ENCODE assay signal across 9 cellular contexts in genomic region chr11:66950113-66950535, GRCh38. TPM values are rescaled to one million over a fixed set of nuclear protein-coding genes. Genes with fewer than 3 reads are reported as not detected.
DNase-seq lines count a peak whose midpoint lies in the region; ATAC-seq, FAIRE-seq and TF ChIP-seq lines count a peak whose summit lies in the region.
"Had no signal": no experiment of that assay in that cellular context is flagged by ENCODE, and none has a peak within 500 bp of the region (broad histone marks: within the 10 kb centered on the region; RNA-seq: fewer than 3 reads in every experiment).

No MANE protein-coding gene starts in this region.

- H3K9me3 Mint-ChIP-seq in natural killer cell treated with Interleukin-12 subunit alpha and Interleukin-12 subunit beta and Interleukin-15 and Interleukin-18, amount 100 ng/mL, for 72 hours = no peaks in the 10 kb centered on the region
- H3K9me3 Mint-ChIP-seq: memory B cell had no signal

- H3K36me3 ChIP-seq in small intestine (ENCODE audit: control insufficient read depth in 2 of 2, insufficient read depth in 2 of 2, low read length in 2 of 2) (no peaks in the 10 kb centered on the region), vagina (no peaks in the 10 kb centered on the region)

- TF ChIP-seq CTCF in RWPE1 (conservative IDR thresholded peaks at IDR 0.05; ENCODE audit: low read depth) = no peak
- TF ChIP-seq CTCF in fibroblast of mammary gland (conservative IDR thresholded peaks at IDR 0.05; ENCODE audit: control insufficient read depth, insufficient read depth, low read depth, low read length) = no peak
- no peak for TF ChIP-seq CTCF in vagina (IDR thresholded peaks at IDR 0.05)

- H3K27ac ChIP-seq in RWPE1 = peak overlapping the region; percentile 76
- H3K27ac ChIP-seq in small intestine (ENCODE audit: low read depth in 1 of 2, low read length in 1 of 2) = peak overlapping the region in 1 of 2 donors; percentile 24
- no peak overlapping the region for H3K27ac ChIP-seq in vagina

- H3K9me3 ChIP-seq in small intestine (ENCODE audit: control insufficient read depth, low read depth) = no peaks in the 10 kb centered on the region
- no peaks in the 10 kb centered on the region for H3K9me3 ChIP-seq in vagina

- H3K4me1 ChIP-seq in small intestine (ENCODE audit: control insufficient read depth in 2 of 2, insufficient read depth in 1 of 2, low read depth in 1 of 2, low read length in 1 of 2) (peaks cover 0 to 5% of the 10 kb centered on the region in 2 donors), vagina (no peaks in the 10 kb centered on the region)

- POLR2A ChIA-PET in RWPE1 (lab: Yijun Ruan, JAX; ENCODE audit: low non-redundant PET) = no interaction called here

- H3K4me3 ChIP-seq in fibroblast of mammary gland (ENCODE audit: control insufficient read depth, low read depth, low read length) (no peak overlapping the region), small intestine (ENCODE audit: low read depth in 1 of 2, low read length in 2 of 2) (no peak overlapping the region), vagina (no peak overlapping the region)

- H3K36me3 Mint-ChIP-seq in natural killer cell treated with Interleukin-12 subunit alpha and Interleukin-12 subunit beta and Interleukin-15 and Interleukin-18, amount 100 ng/mL, for 72 hours = no peaks in the 10 kb centered on the region
- H3K36me3 Mint-ChIP-seq: memory B cell had no signal

- FAIRE-seq in small intestine (lab: Jason Lieb, UNC) = no peak

- no peak for DNase-seq in activated CD4-positive, CD25-positive, alpha-beta regulatory T cell (lab: John Stamatoyannopoulos, UW)
- no peak for DNase-seq in RWPE1 (ENCODE audit: low spot score)
- DNase-seq in fibroblast of mammary gland (ENCODE audit: low read depth) = peak; percentile 87
- DNase-seq in small intestine = peak; percentile 80
- DNase-seq in natural killer cell treated with Interleukin-12 subunit alpha and Interleukin-12 subunit beta and Interleukin-15 and Interleukin-18, amount 100 ng/mL, for 72 hours (ENCODE audit: low spot score) = no peak
- no peak for DNase-seq in vagina (ENCODE audit: extremely low spot score in 2 of 2)

- no peak for TF ChIP-seq POLR2A in vagina (IDR thresholded peaks at IDR 0.05)

- no peaks in the 10 kb centered on the region for H3K27me3 Mint-ChIP-seq in natural killer cell treated with Interleukin-12 subunit alpha and Interleukin-12 subunit beta and Interleukin-15 and Interleukin-18, amount 100 ng/mL, for 72 hours
- H3K27me3 Mint-ChIP-seq: memory B cell had no signal

- intact Hi-C loops in vagina (cut with DNase I) = no loop called here

- H3K4me1 Mint-ChIP-seq in natural killer cell treated with Interleukin-12 subunit alpha and Interleukin-12 subunit beta and Interleukin-15 and Interleukin-18, amount 100 ng/mL, for 72 hours (ENCODE audit: low read depth in 2 of 2) = no peaks in the 10 kb centered on the region
- H3K4me1 Mint-ChIP-seq: memory B cell had no signal

- ATAC-seq in activated CD4-positive, CD25-positive, alpha-beta regulatory T cell treated with anti-CD3 and anti-CD28 coated beads, Interleukin-2, amount 50 U/mL, for 24 hours = peak; percentile 86 to 90
- no peak for ATAC-seq in natural killer cell treated with Interleukin-12 subunit alpha and Interleukin-12 subunit beta and Interleukin-15 and Interleukin-18, amount 100 ng/mL, for 72 hours
- no peak for ATAC-seq in GM21717 (IDR thresholded peaks at IDR 0.05; ENCODE audit: unreplicated experiment)

- CTCF ChIA-PET in RWPE1 (lab: Yijun Ruan, JAX) = no interaction called here

- 21 to 51% (median 27%) methylated on average over 8 of the region's 8 CpGs for WGBS in small intestine, 3 donors

- H3K27ac Mint-ChIP-seq in natural killer cell treated with Interleukin-12 subunit alpha and Interleukin-12 subunit beta and Interleukin-15 and Interleukin-18, amount 100 ng/mL, for 72 hours = no peak overlapping the region
- H3K27ac Mint-ChIP-seq: memory B cell had no signal

- no peaks in the 10 kb centered on the region for H3K27me3 ChIP-seq in small intestine (ENCODE audit: control insufficient read depth in 2 of 2, insufficient read depth in 2 of 2, low read length in 2 of 2)
- no peaks in the 10 kb centered on the region for H3K27me3 ChIP-seq in vagina

- H3K4me3 Mint-ChIP-seq in natural killer cell treated with Interleukin-12 subunit alpha and Interleukin-12 subunit beta and Interleukin-15 and Interleukin-18, amount 100 ng/mL, for 72 hours = no peak overlapping the region
- H3K4me3 Mint-ChIP-seq: memory B cell had no signal

RNA-seq across cellular contexts. Expression of gene PC, which starts 8.1 kb away (rescaled TPM):
- 10 to 100 TPM; 22.1 to 89.5 (median 71.1) TPM for polyA plus RNA-seq in small intestine
- 1 to 10 TPM; 6.5 to 9.1 TPM for total RNA-seq in natural killer cell treated with Interleukin-12 subunit alpha and Interleukin-12 subunit beta and Interleukin-15 and Interleukin-18, amount 100 ng/mL, for 72 hours
- 34.1 TPM for total RNA-seq in vagina

RNA-seq across cellular contexts. Expression of gene C11orf86, which starts 25.0 kb away (rescaled TPM):
- 100 to 1,000 TPM in 2 of 3 donors, 10 to 100 TPM in 1; 63.6 to 801 (median 577) TPM for polyA plus RNA-seq in small intestine
- not detected for total RNA-seq in natural killer cell treated with Interleukin-12 subunit alpha and Interleukin-12 subunit beta and Interleukin-15 and Interleukin-18, amount 100 ng/mL, for 72 hours
- not detected for total RNA-seq in vagina

Comparison
In these comparisons a context has a peak if more than half of its experiments do, and no peak if none do; other contexts are left out.
1. ATAC-seq: peak in activated CD4-positive, CD25-positive, alpha-beta regulatory T cell treated with anti-CD3 and anti-CD28 coated beads, Interleukin-2, amount 50 U/mL, for 24 hours (2 of 2); none in natural killer cell treated with Interleukin-12 subunit alpha and Interleukin-12 subunit beta and Interleukin-15 and Interleukin-18, amount 100 ng/mL, for 72 hours (0 of 2) and GM21717 (single experiment).
2. DNase-seq: peak in fibroblast of mammary gland (single experiment) and small intestine (single experiment); none in activated CD4-positive, CD25-positive, alpha-beta regulatory T cell (0 of 4), RWPE1 (single experiment), natural killer cell treated with Interleukin-12 subunit alpha and Interleukin-12 subunit beta and Interleukin-15 and Interleukin-18, amount 100 ng/mL, for 72 hours (single experiment) and vagina (0 of 2).